Comparison of ENCODE assay signal across 8 cellular contexts in the genomic region with DNA sequence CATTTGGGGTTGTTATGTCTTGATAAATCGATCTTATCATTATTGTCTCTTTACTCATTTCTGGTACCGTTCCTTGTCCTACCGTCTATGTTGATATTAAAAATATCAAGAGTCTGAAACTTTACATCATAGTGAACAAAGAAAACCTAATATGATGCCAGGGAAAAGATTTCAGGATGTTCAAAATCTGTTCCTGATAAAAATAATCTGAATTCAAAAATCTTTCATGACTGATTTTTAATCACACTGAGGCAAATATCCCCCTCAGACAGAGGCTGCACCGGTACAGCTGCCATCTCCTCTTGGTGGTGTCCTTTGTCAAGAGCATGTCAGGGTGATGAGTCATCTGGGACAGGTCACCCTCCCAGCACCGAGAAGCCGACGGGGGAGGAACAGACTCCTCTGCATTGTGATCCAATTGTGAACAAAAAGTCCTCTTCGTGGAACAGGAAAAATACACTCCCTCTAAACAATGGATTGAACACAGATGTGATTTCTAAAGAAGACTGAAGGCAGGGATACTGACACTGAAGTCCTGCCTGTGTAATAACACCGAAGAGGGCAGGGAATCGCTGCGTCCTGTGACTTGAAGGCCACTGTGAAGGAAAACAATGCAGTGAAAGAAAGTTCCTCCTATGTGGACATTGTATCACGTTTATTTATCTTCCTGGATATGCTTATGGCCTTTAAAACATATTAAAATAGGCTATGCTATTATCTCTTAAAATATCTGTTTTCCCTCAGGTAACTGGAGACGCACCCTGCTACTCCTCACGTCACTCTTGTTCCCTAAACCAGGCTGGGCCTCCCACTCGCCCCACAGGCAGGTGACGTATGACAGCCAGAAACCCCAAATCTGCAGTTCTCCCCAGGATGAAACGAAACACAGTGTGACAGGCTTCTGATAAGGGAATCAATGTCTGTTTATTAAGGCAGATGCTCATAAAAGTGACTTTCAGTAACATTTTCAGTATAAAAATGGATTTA. TPM values are rescaled to one million over a fixed set of nuclear protein-coding genes. Genes with fewer than 3 reads are reported as not detected.
A peak's percentile ranks its signal among the peaks of the same experiment; 100 is the strongest.
DNase-seq lines count a peak whose midpoint lies in the region; ATAC-seq, FAIRE-seq and TF ChIP-seq lines count a peak whose summit lies in the region.

No MANE protein-coding gene starts in this region.

- FAIRE-seq in K562 (lab: Jason Lieb, UNC) (peak; percentile 89), kidney (lab: Jason Lieb, UNC) (no peak)

- peak; percentile 80 for ATAC-seq in K562
- no peak for ATAC-seq in GM18907 (IDR thresholded peaks at IDR 0.05; ENCODE audit: unreplicated experiment)
- ATAC-seq in HG03196 (IDR thresholded peaks at IDR 0.05; ENCODE audit: unreplicated experiment), result no peak

- H2AFZ ChIP-seq in K562 (ENCODE audit: low read depth, low read length), result peak overlapping the region; percentile 78

- peak; percentile 36 to 52 for TF ChIP-seq RAD21 in K562 (CRISPR knock-in tag; conservative IDR thresholded peaks at IDR 0.05 in 1 of 2, IDR thresholded peaks at IDR 0.05 in 1 of 2)

- H3K27me3 ChIP-seq in K562 (ENCODE audit: control insufficient read depth in 2 of 2, insufficient read depth in 2 of 2, low read length in 2 of 2), result no peaks in the 10 kb centered on the region
- H3K27me3 ChIP-seq in stomach smooth muscle (ENCODE audit: control insufficient read depth in 1 of 2, insufficient read depth in 2 of 2, low read length in 2 of 2), result peaks cover 0 to 5% of the 10 kb centered on the region in 2 donors

- H3K27ac ChIP-seq in K562 (ENCODE audit: extremely low read depth, low read depth, low read length) (peak overlapping the region; percentile 80), kidney (ENCODE audit: low read depth in 2 of 2, low read length in 2 of 2) (no peak overlapping the region), stomach smooth muscle (ENCODE audit: low read length) (peak overlapping the region; percentile 49)

- CTCF ChIA-PET in K562 (lab: Yijun Ruan, JAX; ENCODE audit: low intra/inter-chr PET ratio), result no interaction called here

- no peaks in the 10 kb centered on the region for H4K20me1 ChIP-seq in K562 (replicated peaks; ENCODE audit: control insufficient read depth, insufficient read depth, low read length)

- POLR2A ChIA-PET in K562 (lab: Yijun Ruan, JAX), result interaction anchor here (0.6 to 1.0 kb wide), 2 partner anchors 33 to 329 kb away, joined by 3 to 4 read pairs; no protein-coding TSS in a partner anchor

- H3K4me2 ChIP-seq in K562 (ENCODE audit: insufficient read depth, low read length), result peak overlapping the region; percentile 73

- intact Hi-C loops in K562 (cut with micrococcal nuclease) (loop anchor here (2.0 to 5.0 kb wide), 2 partner anchors 36 to 39 kb away; a partner anchor contains a TSS), kidney (cut with DNase I) (no loop called here)

- peak; percentile 27 to 48 (median 33); a peak in 3 of 6 replicates for TF ChIP-seq CTCF in K562 (IDR thresholded peaks at IDR 0.05 in 2 of 3, conservative IDR thresholded peaks at IDR 0.05 in 1 of 3; ENCODE audit: insufficient read depth in 2 of 3, low read depth in 1 of 3, low read length in 3 of 3)
- TF ChIP-seq CTCF in kidney (IDR thresholded peaks at IDR 0.05; ENCODE audit: borderline replicate concordance, extremely low read depth, insufficient read depth), result no peak

- WGBS in K562 (ENCODE audit: insufficient coverage, low coverage, missing lambda C conversion rate), result 12% methylated on average over 17 of the region's 17 CpGs

- peaks cover 41 to 72% of the 10 kb centered on the region in 2 experiments for H3K4me1 ChIP-seq in K562 (replicated peaks in 1 of 2; ENCODE audit: control insufficient read depth in 2 of 2, insufficient read depth in 2 of 2, low read length in 2 of 2)
- no peaks in the 10 kb centered on the region for H3K4me1 ChIP-seq in kidney (ENCODE audit: control insufficient read depth in 1 of 2, insufficient read depth in 1 of 2, low read depth in 1 of 2, low read length in 2 of 2)
- H3K4me1 ChIP-seq in stomach smooth muscle (ENCODE audit: control insufficient read depth, insufficient read depth, low read length), result peaks cover 26% of the 10 kb centered on the region

- no TSS peak for BruUV-seq in K562 (replicated peaks; lab: Mats Ljungman, UMichigan)

- H3K9me1 ChIP-seq in K562 (ENCODE audit: control insufficient read depth, insufficient read depth, low read length), result no peaks in the 10 kb centered on the region

- DNase-seq in AG08395 (ENCODE audit: low spot score) (peak; percentile 69), LHCN-M2 (ENCODE audit: low read depth) (peak; percentile 76), K562 (ENCODE audit: extremely low read depth in 1 of 4, low spot score in 3 of 4) (peak; percentile 80 to 92 (median 85)), kidney (peak; percentile 68)
- DNase-seq in activated naive CD4-positive, alpha-beta T cell treated with anti-CD3 and anti-CD28 coated beads, Interleukin-2, amount 50 U/mL, for 16 hours, result no peak

- H3K9ac ChIP-seq in K562 (ENCODE audit: insufficient read depth in 1 of 2, low read depth in 2 of 2, low read length in 2 of 2) (peak overlapping the region in 1 of 2 experiments; percentile 59; a peak in 3 of 4 replicates), kidney (ENCODE audit: low read length in 2 of 2) (no peak overlapping the region), stomach smooth muscle (ENCODE audit: low read length in 2 of 2) (peak overlapping the region; percentile 21 to 43)

- no peak overlapping the region for H3K4me3 ChIP-seq in K562
- no peak overlapping the region for H3K4me3 ChIP-seq in kidney (ENCODE audit: low read length in 2 of 2)
- no peak overlapping the region for H3K4me3 ChIP-seq in stomach smooth muscle (ENCODE audit: low read length in 2 of 2)

- peaks cover 57% of the 10 kb centered on the region; the same call in 2 of the 3 replicates for H3K36me3 ChIP-seq in K562 (ENCODE audit: control insufficient read depth, insufficient read depth, low read length)
- H3K36me3 ChIP-seq in kidney (ENCODE audit: control insufficient read depth in 1 of 2, insufficient read depth in 2 of 2, low read length in 2 of 2), result peaks cover 7 to 12% of the 10 kb centered on the region in 2 donors
- peaks cover 18 to 25% of the 10 kb centered on the region in 2 donors for H3K36me3 ChIP-seq in stomach smooth muscle (ENCODE audit: control insufficient read depth in 2 of 2, insufficient read depth in 2 of 2, low read length in 2 of 2)

- no peak for TF ChIP-seq POLR2A in K562 (conservative IDR thresholded peaks at IDR 0.05)

- H3K9me3 ChIP-seq in K562 (replicated peaks; ENCODE audit: control insufficient read depth, insufficient read depth, low read depth, low read length) (no peaks in the 10 kb centered on the region), kidney (ENCODE audit: control insufficient read depth in 1 of 2, low read length in 2 of 2) (no peaks in the 10 kb centered on the region), stomach smooth muscle (ENCODE audit: control insufficient read depth in 2 of 2, low read length in 2 of 2) (no peaks in the 10 kb centered on the region)

- in situ Hi-C loops in K562 (cut with MboI), result no loop called here

- TF ChIP-seq EP300 in K562 (IDR thresholded peaks at IDR 0.05; ENCODE audit: low read length), result peak; percentile 73; the same call in 1 of the 2 replicates

- peaks cover 5% of the 10 kb centered on the region for H3K79me2 ChIP-seq in K562 (ENCODE audit: control insufficient read depth, insufficient read depth, low read length)

RNA-seq across cellular contexts. Expression of a gene that starts 4.3 kb away (rescaled TPM):
- total RNA-seq in LHCN-M2 (2014; rRNA removed) (14.0 and 18.4 TPM in 2 replicates), K562 (2014; rRNA removed) (63.7 and 104 TPM in 2 replicates), K562 (2014; rRNA removed; fragmentation: Illumina TruSeq; extraction: Trizol) (10.4 and 12.6 TPM in 2 replicates), K562 (2015; rRNA removed; fragmentation: Illumina TruSeq; extraction: Trizol) (29.7 and 31.9 TPM in 2 replicates), K562 (2021) (118 and 121 TPM in 2 replicates), kidney (8.7 TPM)
- polyA plus RNA-seq in LHCN-M2 (2012), result 23.9 TPM
- total RNA-seq in K562 (2011; cell fraction: chromatin; rRNA removed; ENCODE audit: low replicate concordance), result 20.1 and 44.2 TPM in 2 replicates
- total RNA-seq in K562 (2011; cell fraction: nucleolus; rRNA removed), result 39.1 and 40.0 TPM in 2 replicates
- total RNA-seq in K562 (2011; cell fraction: nucleoplasm; rRNA removed), result 28.1 and 28.7 TPM in 2 replicates
- polyA plus RNA-seq in K562 (2011; rRNA removed) (6.7 and 23.0 TPM in 2 replicates), K562 (2014; fragmentation: Illumina TruSeq; extraction: Trizol) (38.3 and 84.8 TPM in 2 replicates), K562 (2014; fragmentation: Nextera tagmentation; extraction: Ambion mirVana) (under 1 TPM in 1 of 2 experiments, not detected in 1; 0.14 TPM), K562 (2014; rRNA removed) (40.6 and 50.4 TPM in 2 replicates), kidney (ENCODE audit: insufficient read depth, low read depth, low replicate concordance) (3.7 TPM)
- polyA plus RNA-seq in K562 (2011; cell fraction: cytosol; rRNA removed), result 22.2 and 53.4 TPM in 2 replicates
- 41.7 and 48.0 TPM in 2 replicates for polyA plus RNA-seq in K562 (2011; cell fraction: nucleus; rRNA removed)
- polyA plus RNA-seq in K562 (2012), result 94.4 and 104 TPM in 2 replicates
- 4.8 and 6.1 TPM in 2 replicates for polyA minus RNA-seq in K562 (2011; rRNA and poly(A)+ RNA removed)
- 45.0 and 94.2 TPM in 2 replicates for polyA minus RNA-seq in K562 (2011; cell fraction: cytosol; rRNA and poly(A)+ RNA removed)
- polyA minus RNA-seq in K562 (2011; cell fraction: nucleus; rRNA and poly(A)+ RNA removed), result 10.6 and 16.9 TPM in 2 replicates

RNA-seq across cellular contexts. Expression of a gene that starts 33.1 kb away (rescaled TPM):
- 0.13 TPM in 1 of 2 replicates, not detected in the other for total RNA-seq in LHCN-M2 (2014; rRNA removed)
- polyA plus RNA-seq in LHCN-M2 (2012), result 0.06 TPM
- total RNA-seq in K562 (2011; cell fraction: chromatin; rRNA removed; ENCODE audit: low replicate concordance), result 5.4 and 12.8 TPM in 2 replicates
- total RNA-seq in K562 (2011; cell fraction: nucleolus; rRNA removed), result 7.2 and 7.5 TPM in 2 replicates
- 3.4 and 5.4 TPM in 2 replicates for total RNA-seq in K562 (2011; cell fraction: nucleoplasm; rRNA removed)
- total RNA-seq in K562 (2014; rRNA removed), result not detected in 2 replicates
- not detected in 2 replicates for total RNA-seq in K562 (2014; rRNA removed; fragmentation: Illumina TruSeq; extraction: Trizol)
- total RNA-seq in K562 (2015; rRNA removed; fragmentation: Illumina TruSeq; extraction: Trizol), result 0.08 and 0.25 TPM in 2 replicates
- total RNA-seq in K562 (2021), result 0.74 and 1.1 TPM in 2 replicates
- polyA plus RNA-seq in K562 (2011; rRNA removed), result 0.11 and 0.41 TPM in 2 replicates
- polyA plus RNA-seq in K562 (2011; cell fraction: cytosol; rRNA removed), result 0.19 and 0.69 TPM in 2 replicates
- polyA plus RNA-seq in K562 (2011; cell fraction: nucleus; rRNA removed), result 2.6 and 3.7 TPM in 2 replicates
- polyA plus RNA-seq in K562 (2012), result 1.5 and 3.0 TPM in 2 replicates
- not detected in 2 replicates for polyA plus RNA-seq in K562 (2014; fragmentation: Illumina TruSeq; extraction: Trizol)
- not detected for polyA plus RNA-seq in K562 (2014; fragmentation: Nextera tagmentation; extraction: Ambion mirVana)
- 0.50 and 1.6 TPM in 2 replicates for polyA plus RNA-seq in K562 (2014; rRNA removed)
- 0.49 TPM in 1 of 2 replicates, not detected in the other for polyA minus RNA-seq in K562 (2011; rRNA and poly(A)+ RNA removed)
- polyA minus RNA-seq in K562 (2011; cell fraction: cytosol; rRNA and poly(A)+ RNA removed), result not detected in 2 replicates
- polyA minus RNA-seq in K562 (2011; cell fraction: nucleus; rRNA and poly(A)+ RNA removed), result 0.54 and 0.56 TPM in 2 replicates
- 51.6 TPM for total RNA-seq in kidney
- polyA plus RNA-seq in kidney (ENCODE audit: insufficient read depth, low read depth, low replicate concordance), result 273 TPM

RNA-seq across cellular contexts. Expression of a gene that starts 40.1 kb away (rescaled TPM):
- total RNA-seq in LHCN-M2 (2014; rRNA removed) (57.9 and 65.3 TPM in 2 replicates), K562 (2014; rRNA removed) (56.4 and 67.6 TPM in 2 replicates), K562 (2014; rRNA removed; fragmentation: Illumina TruSeq; extraction: Trizol) (10.6 and 15.1 TPM in 2 replicates), K562 (2015; rRNA removed; fragmentation: Illumina TruSeq; extraction: Trizol) (29.6 and 29.8 TPM in 2 replicates), K562 (2021) (87.9 and 89.5 TPM in 2 replicates), kidney (24.6 TPM)
- polyA plus RNA-seq in LHCN-M2 (2012), result 58.1 TPM
- 322 and 719 TPM in 2 replicates for total RNA-seq in K562 (2011; cell fraction: chromatin; rRNA removed; ENCODE audit: low replicate concordance)
- total RNA-seq in K562 (2011; cell fraction: nucleolus; rRNA removed), result 292 and 343 TPM in 2 replicates
- total RNA-seq in K562 (2011; cell fraction: nucleoplasm; rRNA removed), result 326 and 359 TPM in 2 replicates
- polyA plus RNA-seq in K562 (2011; rRNA removed) (81.3 and 221 TPM in 2 replicates), K562 (2014; fragmentation: Illumina TruSeq; extraction: Trizol) (37.4 and 43.3 TPM in 2 replicates), K562 (2014; fragmentation: Nextera tagmentation; extraction: Ambion mirVana) (1 to 10 TPM; 2.2 to 2.7 TPM), K562 (2014; rRNA removed) (58.2 and 80.7 TPM in 2 replicates), kidney (ENCODE audit: insufficient read depth, low read depth, low replicate concordance) (15.8 TPM)
- polyA plus RNA-seq in K562 (2011; cell fraction: cytosol; rRNA removed), result 98.8 and 159 TPM in 2 replicates
- polyA plus RNA-seq in K562 (2011; cell fraction: nucleus; rRNA removed), result 739 and 1,169 TPM in 2 replicates
- polyA plus RNA-seq in K562 (2012), result 51.7 and 64.9 TPM in 2 replicates
- 117 and 159 TPM in 2 replicates for polyA minus RNA-seq in K562 (2011; rRNA and poly(A)+ RNA removed)
- 32.4 and 62.6 TPM in 2 replicates for polyA minus RNA-seq in K562 (2011; cell fraction: cytosol; rRNA and poly(A)+ RNA removed)
- polyA minus RNA-seq in K562 (2011; cell fraction: nucleus; rRNA and poly(A)+ RNA removed), result 91.6 and 197 TPM in 2 replicates

Comparison
In these comparisons a context has a peak if more than half of its experiments do, and no peak if none do; other contexts are left out.
1. H3K27ac ChIP-seq: peak in K562 (single experiment) and stomach smooth muscle (single experiment); none in kidney (0 of 2).
2. H3K9ac ChIP-seq: peak in stomach smooth muscle (2 of 2); none in kidney (0 of 2).